20 cellular contexts compared by ENCODE assay signal in the genomic region with DNA sequence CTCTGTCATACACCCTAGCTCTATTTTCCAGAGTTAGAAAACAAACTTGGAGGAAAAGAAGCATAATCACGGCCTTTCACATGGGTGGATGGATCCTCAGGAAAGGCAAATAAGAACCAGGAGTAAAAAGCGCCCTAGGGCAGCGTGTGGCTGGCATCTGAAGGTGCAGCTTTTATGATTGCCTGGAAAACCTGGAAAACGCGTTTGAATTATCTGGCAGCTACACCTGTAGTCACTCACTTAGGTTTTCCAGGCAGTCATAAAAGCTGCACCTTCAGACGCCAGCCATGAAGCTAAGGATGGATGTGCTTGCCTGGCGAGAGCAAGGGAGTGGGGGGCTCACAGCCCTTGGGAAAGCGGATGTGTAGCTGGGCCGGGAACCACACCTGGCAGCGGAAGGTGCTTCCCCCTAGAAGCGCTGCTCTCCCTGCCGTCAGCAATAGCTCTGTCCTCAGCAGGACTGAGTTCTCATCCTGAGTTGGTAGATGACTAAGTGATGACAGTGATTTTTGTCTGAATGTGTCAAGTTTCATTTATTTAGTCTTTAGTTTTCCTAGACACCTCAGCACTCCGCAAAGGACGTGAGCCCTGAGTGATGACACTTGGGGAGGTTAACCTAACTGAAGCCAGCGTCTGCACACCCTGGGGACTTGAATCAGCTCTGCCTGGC.
DNase-seq lines count a peak whose midpoint lies in the region; ATAC-seq, FAIRE-seq and TF ChIP-seq lines count a peak whose summit lies in the region.
"Had no signal": no experiment of that assay in that cellular context is flagged by ENCODE, and none has a peak within 500 bp of the region (broad histone marks: within the 10 kb centered on the region; RNA-seq: fewer than 3 reads in every experiment).

No MANE protein-coding gene starts in this region.

- H3K36me3 Mint-ChIP-seq in stimulated activated naive B cell treated with anti-CD40 and anti-IgM and Interleukin-4, amounts not matched to agents 10 μg/mL and 1 μg/mL and 100 μg/mL, for 72 hours, result no peaks in the 10 kb centered on the region
- H3K36me3 Mint-ChIP-seq: memory B cell had no signal

- H3K4me1 Mint-ChIP-seq in stimulated activated naive B cell treated with anti-CD40 and anti-IgM and Interleukin-4, amounts not matched to agents 10 μg/mL and 1 μg/mL and 100 μg/mL, for 72 hours, result peaks cover 4 to 6% of the 10 kb centered on the region in 2 donors

- TF ChIP-seq EP300 in A549 (IDR thresholded peaks at IDR 0.05), result no peak

- H3K27ac Mint-ChIP-seq in stimulated activated naive B cell treated with anti-CD40 and anti-IgM and Interleukin-4, amounts not matched to agents 10 μg/mL and 1 μg/mL and 100 μg/mL, for 72 hours, result no peak overlapping the region
- H3K27ac Mint-ChIP-seq: memory B cell; nephron progenitor cell; T-helper 1 cell treated with Interleukin-12 subunit alpha and Interleukin-12 subunit beta and Interleukin-4 antibody, amounts not matched to agents 30 μg/mL and 1 μg/mL, for 36 hours had no signal

- no peaks in the 10 kb centered on the region for H3K9me3 ChIP-seq in A549

- no peak overlapping the region for H3K4me2 ChIP-seq in A549

- peak; percentile 57 to 58; a peak in 5 of 6 replicates for ATAC-seq in A549
- ATAC-seq in stimulated activated naive B cell treated with anti-CD40 and anti-IgM and Interleukin-4, amounts not matched to agents 10 μg/mL and 1 μg/mL and 100 μg/mL, for 72 hours (replicated peaks), result no peak

- CTCF ChIA-PET in A549 (lab: Yijun Ruan, JAX), result interaction anchor here (1.0 to 2.1 kb wide), 5 partner anchors 16 to 58 kb away, joined by 3 to 8 read pairs (median 4); no protein-coding TSS in a partner anchor

- H3K9me3 Mint-ChIP-seq in stimulated activated naive B cell treated with anti-CD40 and anti-IgM and Interleukin-4, amounts not matched to agents 10 μg/mL and 1 μg/mL and 100 μg/mL, for 72 hours, result no peaks in the 10 kb centered on the region
- H3K9me3 Mint-ChIP-seq: memory B cell; nephron progenitor cell; T-helper 1 cell treated with Interleukin-12 subunit alpha and Interleukin-12 subunit beta and Interleukin-4 antibody, amounts not matched to agents 30 μg/mL and 1 μg/mL, for 36 hours had no signal

- no peak for TF ChIP-seq CTCF in A549 (IDR thresholded peaks at IDR 0.05)

- no peak overlapping the region for H3K27ac ChIP-seq in A549

- H3K27me3 Mint-ChIP-seq in stimulated activated naive B cell treated with anti-CD40 and anti-IgM and Interleukin-4, amounts not matched to agents 10 μg/mL and 1 μg/mL and 100 μg/mL, for 72 hours, result no peaks in the 10 kb centered on the region

- H3K4me3 Mint-ChIP-seq in stimulated activated naive B cell treated with anti-CD40 and anti-IgM and Interleukin-4, amounts not matched to agents 10 μg/mL and 1 μg/mL and 100 μg/mL, for 72 hours, result no peak overlapping the region
- H3K4me3 Mint-ChIP-seq: memory B cell; nephron progenitor cell; T-helper 1 cell treated with Interleukin-12 subunit alpha and Interleukin-12 subunit beta and Interleukin-4 antibody, amounts not matched to agents 30 μg/mL and 1 μg/mL, for 36 hours had no signal

- no peak for TF ChIP-seq RAD21 in A549 (conservative IDR thresholded peaks at IDR 0.05 in 1 of 2, IDR thresholded peaks at IDR 0.05 in 1 of 2)

- POLR2A ChIA-PET in A549 (lab: Yijun Ruan, JAX), result no interaction called here

- WGBS in A549 (ENCODE audit: missing lambda C conversion rate), result 24% methylated on average over 15 of the region's 15 CpGs

- no peaks in the 10 kb centered on the region for H3K36me3 ChIP-seq in H7 (replicated peaks; ENCODE audit: control insufficient read depth, insufficient read depth, low read length)

- 0 out of 3 replicates have a peak, but pooled peaks cover 4% of the 10 kb centered on the region for H3K4me1 ChIP-seq in A549

- no peaks in the 10 kb centered on the region for H3K27me3 ChIP-seq in H7 (ENCODE audit: control insufficient read depth, insufficient read depth, low read length)

- H3K4me3 ChIP-seq in A549 (no peak overlapping the region), H7 (ENCODE audit: insufficient read depth, low read depth, low read length) (no peak overlapping the region)

- FAIRE-seq in A549 (lab: Jason Lieb, UNC), result no peak
- FAIRE-seq: endothelial cell of umbilical vein, H54 had no signal

- DNase-seq in A549 (ENCODE audit: low read depth in 1 of 2, low spot score in 1 of 2) (peak in 1 of 2 experiments; percentile 15), H7 (peak; percentile 68), RPMI7951 (ENCODE audit: low read depth) (peak; percentile 5), iris pigment epithelial cell (ENCODE audit: low read depth) (peak; percentile 73), D341Med (ENCODE audit: low spot score) (no peak), NCI-H510A treated with DMSO at 0.1 percent for 48 hours (lab: John Stamatoyannopoulos, UW) (no peak)
- DNase-seq in effector CD8-positive, alpha-beta T cell (lab: John Stamatoyannopoulos, UW), result no peak
- no peak for DNase-seq in stimulated activated naive B cell treated with anti-CD40 and anti-IgM and Interleukin-4, amounts not matched to agents 10 μg/mL and 1 μg/mL and 100 μg/mL, for 72 hours
- DNase-seq: activated effector memory CD4-positive, alpha-beta T cell treated with Interleukin-2 at 50 U/mL for 16 hours; AML-193; amniotic stem cell; MM.1S; NCI-H2029; NCI-H774; nephron progenitor cell; retina had no signal

- TF ChIP-seq POLR2A in A549 (IDR thresholded peaks at IDR 0.05; ENCODE audit: low read length), result no peak

TF ChIP-seq in A549, 52 proteins besides CTCF, POLR2A, EP300 and RAD21:
- TF ChIP-seq, protein P1, sequence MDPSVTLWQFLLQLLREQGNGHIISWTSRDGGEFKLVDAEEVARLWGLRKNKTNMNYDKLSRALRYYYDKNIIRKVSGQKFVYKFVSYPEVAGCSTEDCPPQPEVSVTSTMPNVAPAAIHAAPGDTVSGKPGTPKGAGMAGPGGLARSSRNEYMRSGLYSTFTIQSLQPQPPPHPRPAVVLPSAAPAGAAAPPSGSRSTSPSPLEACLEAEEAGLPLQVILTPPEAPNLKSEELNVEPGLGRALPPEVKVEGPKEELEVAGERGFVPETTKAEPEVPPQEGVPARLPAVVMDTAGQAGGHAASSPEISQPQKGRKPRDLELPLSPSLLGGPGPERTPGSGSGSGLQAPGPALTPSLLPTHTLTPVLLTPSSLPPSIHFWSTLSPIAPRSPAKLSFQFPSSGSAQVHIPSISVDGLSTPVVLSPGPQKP (IDR thresholded peaks at IDR 0.05; ENCODE audit: low read depth, low read length), result no peak
- TF ChIP-seq FOSL2 (IDR thresholded peaks at IDR 0.05) (no peak), FOSL2 (CRISPR knock-in tag; IDR thresholded peaks at IDR 0.05) (no peak), REST (IDR thresholded peaks at IDR 0.05) (no peak), MAX (IDR thresholded peaks at IDR 0.05) (no peak), FOXS1 (CRISPR knock-in tag; IDR thresholded peaks at IDR 0.05) (no peak), FOSB (CRISPR knock-in tag; IDR thresholded peaks at IDR 0.05) (no peak), ZFP36 (IDR thresholded peaks at IDR 0.05; ENCODE audit: borderline replicate concordance, partially characterized antibody) (no peak), ZNF302 (CRISPR knock-in tag; IDR thresholded peaks at IDR 0.05) (no peak), NFE2L2 (conservative IDR thresholded peaks at IDR 0.05; ENCODE audit: low read length) (no peak), SMC3 (IDR thresholded peaks at IDR 0.05) (no peak), CEBPB (IDR thresholded peaks at IDR 0.05) (no peak), MAFK (IDR thresholded peaks at IDR 0.05; ENCODE audit: partially characterized antibody) (no peak)
- TF ChIP-seq, protein P2, sequence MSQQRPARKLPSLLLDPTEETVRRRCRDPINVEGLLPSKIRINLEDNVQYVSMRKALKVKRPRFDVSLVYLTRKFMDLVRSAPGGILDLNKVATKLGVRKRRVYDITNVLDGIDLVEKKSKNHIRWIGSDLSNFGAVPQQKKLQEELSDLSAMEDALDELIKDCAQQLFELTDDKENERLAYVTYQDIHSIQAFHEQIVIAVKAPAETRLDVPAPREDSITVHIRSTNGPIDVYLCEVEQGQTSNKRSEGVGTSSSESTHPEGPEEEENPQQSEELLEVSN (IDR thresholded peaks at IDR 0.05; ENCODE audit: borderline replicate concordance, low read depth), result no peak
TF ChIP-seq in A549: peak in this region for 0.

Comparison
In these comparisons a context has a peak if more than half of its experiments do, and no peak if none do; other contexts are left out.
1. ATAC-seq: peak in A549 (2 of 2); none in stimulated activated naive B cell treated with anti-CD40 and anti-IgM and Interleukin-4, amounts not matched to agents 10 μg/mL and 1 μg/mL and 100 μg/mL, for 72 hours (0 of 2).
2. DNase-seq: peak in H7 (single experiment), RPMI7951 (single experiment) and iris pigment epithelial cell (single experiment); none in effector CD8-positive, alpha-beta T cell (single experiment), stimulated activated naive B cell treated with anti-CD40 and anti-IgM and Interleukin-4, amounts not matched to agents 10 μg/mL and 1 μg/mL and 100 μg/mL, for 72 hours (single experiment), D341Med (single experiment) and NCI-H510A treated with DMSO at 0.1 percent for 48 hours (single experiment).